ENCODE assay signal across 9 cellular contexts in the genomic region with DNA sequence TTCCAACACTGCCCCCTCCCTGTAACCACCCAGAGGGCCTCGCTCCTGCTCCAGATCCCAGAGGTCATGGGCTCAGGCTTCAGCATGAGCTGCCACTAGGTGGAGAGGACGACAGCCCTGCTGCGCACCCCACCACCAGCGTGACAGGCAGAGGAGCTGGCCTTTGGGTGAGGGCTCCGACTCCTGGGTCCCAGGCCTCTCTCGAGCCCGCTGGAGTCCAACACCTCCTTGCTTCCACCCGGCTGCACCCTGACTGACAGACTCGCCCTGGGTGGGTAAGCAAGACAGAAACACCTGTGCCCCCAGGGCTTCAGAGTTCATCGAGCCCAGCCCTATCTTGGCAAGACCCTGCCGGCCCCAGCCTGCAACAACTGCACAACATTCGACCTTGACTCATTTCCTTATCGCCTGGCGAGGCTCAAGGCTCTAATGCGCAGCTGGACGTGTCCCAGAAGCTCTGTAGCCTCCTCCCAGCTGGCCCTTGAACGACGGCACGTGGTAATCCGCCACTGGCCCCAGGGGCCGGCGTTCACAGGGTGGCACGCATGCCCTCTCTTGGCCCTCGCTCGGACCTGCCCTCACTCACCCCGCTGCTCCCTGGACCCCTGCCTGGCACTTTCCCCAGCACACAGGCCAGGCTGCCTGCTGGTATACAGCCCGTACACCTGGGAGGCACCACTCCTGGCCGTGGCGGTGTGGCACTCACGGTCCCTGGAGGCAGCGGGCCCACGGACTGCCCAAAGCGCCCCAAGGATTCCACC. TPM values are rescaled to one million over a fixed set of nuclear protein-coding genes. Genes with fewer than 3 reads are reported as not detected.
A peak's percentile ranks its signal among the peaks of the same experiment; 100 is the strongest.
DNase-seq lines count a peak whose midpoint lies in the region; ATAC-seq, FAIRE-seq and TF ChIP-seq lines count a peak whose summit lies in the region.
"Had no signal": no experiment of that assay in that cellular context is flagged by ENCODE, and none has a peak within 500 bp of the region (broad histone marks: within the 10 kb centered on the region; RNA-seq: fewer than 3 reads in every experiment).

No MANE protein-coding gene starts in this region.

- H3K79me1 ChIP-seq in IMR-90 (ENCODE audit: low read depth in 1 of 2, low read length in 2 of 2) (peaks cover 34 to 73% of the 10 kb centered on the region in 2 experiments), mesendoderm (ENCODE audit: low read length) (no peaks in the 10 kb centered on the region)

- peaks cover 17% of the 10 kb centered on the region for H4K20me1 ChIP-seq in IMR-90 (ENCODE audit: insufficient read depth, low read length)
- peaks cover 3% of the 10 kb centered on the region for H4K20me1 ChIP-seq in hepatocyte (ENCODE audit: insufficient read depth, poor library complexity, severe bottlenecking)

- no peak overlapping the region for H4K5ac ChIP-seq in IMR-90 (ENCODE audit: low read depth, low read length)
- H4K5ac ChIP-seq in mesendoderm (ENCODE audit: low read length) = no peak overlapping the region

- in situ Hi-C loops in IMR-90 (cut with MboI; ENCODE audit: low sequenced_read_pairs) = no loop called here

- H3K4me3 ChIP-seq in A549 = no peak overlapping the region
- no peak overlapping the region for H3K4me3 ChIP-seq in IMR-90 (ENCODE audit: insufficient read depth, low read depth, low read length)
- H3K4me3 ChIP-seq in choroid plexus epithelial cell (ENCODE audit: low read depth, low read length) = no peak overlapping the region
- H3K4me3 ChIP-seq in mesendoderm (ENCODE audit: low read length) = no peak overlapping the region
- H3K4me3 ChIP-seq in hepatocyte = no peak overlapping the region

- H3K56ac ChIP-seq in IMR-90 (ENCODE audit: extremely low read depth, insufficient read depth, low read length) (no peak overlapping the region), mesendoderm (ENCODE audit: low read length) (no peak overlapping the region)

- intact Hi-C loops in IMR-90 (cut with micrococcal nuclease) = no loop called here

- H2AK5ac ChIP-seq in IMR-90 (ENCODE audit: low read depth, low read length) (no peak overlapping the region), mesendoderm (ENCODE audit: low read length) (no peak overlapping the region)

- no peak overlapping the region for H3K14ac ChIP-seq in IMR-90 (replicated peaks; ENCODE audit: low read depth, low read length)

- H3K4me2 ChIP-seq in A549 = no peak overlapping the region
- no peak overlapping the region for H3K4me2 ChIP-seq in IMR-90 (ENCODE audit: low read depth, low read length)
- H3K4me2 ChIP-seq in mesendoderm (ENCODE audit: low read length) = no peak overlapping the region
- H3K4me2 ChIP-seq in hepatocyte = no peak overlapping the region

- H2BK5ac ChIP-seq in IMR-90 (ENCODE audit: low read depth, low read length, poor library complexity, severe bottlenecking) = no peak overlapping the region
- H2BK5ac ChIP-seq in mesendoderm (ENCODE audit: low read length) = no peak overlapping the region

- CTCF ChIA-PET in A549 (lab: Yijun Ruan, JAX) (interaction anchor here (0.7 to 18.6 kb wide), 13 partner anchors 7 to 371 kb away, joined by 3 to 522 read pairs (median 5); no protein-coding TSS in a partner anchor), IMR-90 (lab: Yijun Ruan, JAX) (no interaction called here)

- H3K36me3 ChIP-seq in IMR-90 (ENCODE audit: control insufficient read depth, insufficient read depth, low read length) (peaks cover 55% of the 10 kb centered on the region), mesendoderm (ENCODE audit: control insufficient read depth, insufficient read depth, low read length) (no peaks in the 10 kb centered on the region), hepatocyte (replicated peaks; ENCODE audit: insufficient read depth, low read depth) (no peaks in the 10 kb centered on the region)

- H4K8ac ChIP-seq in IMR-90 (ENCODE audit: low read depth in 2 of 2, low read length in 2 of 2) (no peak overlapping the region), mesendoderm (ENCODE audit: low read depth, low read length) (no peak overlapping the region)

- H3K23ac ChIP-seq in IMR-90 (ENCODE audit: low read depth, low read length) (no peak overlapping the region), mesendoderm (ENCODE audit: low read length) (no peak overlapping the region)

- no peak for FAIRE-seq in A549 (lab: Jason Lieb, UNC)

- H3K79me2 ChIP-seq in mesendoderm (ENCODE audit: control insufficient read depth, insufficient read depth, low read length) (no peaks in the 10 kb centered on the region), hepatocyte (peaks cover 35% of the 10 kb centered on the region)

- H2BK15ac ChIP-seq in IMR-90 (ENCODE audit: low read depth, low read length) (no peak overlapping the region), mesendoderm (replicated peaks; ENCODE audit: low read depth) (no peak overlapping the region)

- no peak for TF ChIP-seq EP300 in A549 (IDR thresholded peaks at IDR 0.05)

- H3K4me1 ChIP-seq in A549 (peaks cover 10% of the 10 kb centered on the region; the same call in 1 of the 3 replicates), IMR-90 (ENCODE audit: control insufficient read depth, insufficient read depth, low read length) (peaks cover 18% of the 10 kb centered on the region), mesendoderm (ENCODE audit: control insufficient read depth, low read depth, low read length) (peaks cover 6% of the 10 kb centered on the region), hepatocyte (ENCODE audit: insufficient read depth) (peaks cover 32% of the 10 kb centered on the region)

- TF ChIP-seq CTCF in A549 (IDR thresholded peaks at IDR 0.05) (peak; percentile 21; the same call in 1 of the 3 replicates), IMR-90 (conservative IDR thresholded peaks at IDR 0.05; ENCODE audit: low read depth, low read length) (peak; percentile 11; the same call in 1 of the 2 replicates), choroid plexus epithelial cell (conservative IDR thresholded peaks at IDR 0.05; ENCODE audit: low read depth, low read length) (peak; percentile 33), hepatocyte (IDR thresholded peaks at IDR 0.05; ENCODE audit: poor library complexity) (no peak)

- no peak overlapping the region for H2BK120ac ChIP-seq in IMR-90 (ENCODE audit: low read depth, low read length)
- no peak overlapping the region for H2BK120ac ChIP-seq in mesendoderm (ENCODE audit: low read depth, low read length)

- no peak overlapping the region for H4K91ac ChIP-seq in IMR-90 (ENCODE audit: insufficient read depth, low read depth, low read length)

- WGBS in A549 (ENCODE audit: missing lambda C conversion rate) = 82% methylated on average over 23 of the region's 33 CpGs
- WGBS in IMR-90 (ENCODE audit: extremely low coverage in 2 of 2, insufficient read length in 1 of 2), 2 experiments = 90% methylated on average over 17 of the region's 33 CpGs; no CpG with 5 or more reads in 1 of the 2 experiments
- no CpG with 5 or more reads among the region's 33 CpGs for WGBS in mesendoderm (ENCODE audit: extremely low coverage, insufficient coverage, low lambda C conversion rate)
- 90% methylated on average over 29 of the region's 33 CpGs for WGBS in hepatocyte (ENCODE audit: low lambda C conversion rate, missing lambda C conversion rate)

- no peak overlapping the region for H3K9ac ChIP-seq in IMR-90 (ENCODE audit: low read depth, low read length)
- H3K9ac ChIP-seq in mesendoderm (ENCODE audit: low read length) = no peak overlapping the region

- H2AFZ ChIP-seq in IMR-90 (replicated peaks; ENCODE audit: low read length, poor library complexity) (no peak overlapping the region), hepatocyte (no peak overlapping the region)

- TF ChIP-seq RAD21 in A549 (conservative IDR thresholded peaks at IDR 0.05 in 1 of 2, IDR thresholded peaks at IDR 0.05 in 1 of 2) = peak; percentile 13 to 48; a peak in 2 of 5 replicates
- no peak for TF ChIP-seq RAD21 in IMR-90 (IDR thresholded peaks at IDR 0.05; ENCODE audit: low read length)

- no peak overlapping the region for H2AK9ac ChIP-seq in IMR-90 (replicated peaks; ENCODE audit: low read depth, low read length, poor library complexity)

- POLR2A ChIA-PET in A549 (lab: Yijun Ruan, JAX) = no interaction called here
- POLR2A ChIA-PET in IMR-90 (lab: Charles Lee; ENCODE audit: unreplicated experiment) = no interaction called here

- no peaks in the 10 kb centered on the region; the same call in 1 of the 2 replicates for H3K9me1 ChIP-seq in IMR-90 (ENCODE audit: insufficient read depth, low read length)

- H3K27ac ChIP-seq in A549 (no peak overlapping the region), IMR-90 (ENCODE audit: insufficient read depth, low read length) (no peak overlapping the region), mesendoderm (ENCODE audit: low read depth, low read length) (no peak overlapping the region), hepatocyte (no peak overlapping the region)

- no peak overlapping the region for H2BK20ac ChIP-seq in IMR-90 (ENCODE audit: low read depth, low read length)

- H3K9me3 ChIP-seq in A549 (no peaks in the 10 kb centered on the region), IMR-90 (ENCODE audit: control insufficient read depth, insufficient read depth, low read length) (no peaks in the 10 kb centered on the region), hepatocyte (ENCODE audit: low read depth) (no peaks in the 10 kb centered on the region)

- H3K4ac ChIP-seq in IMR-90 (ENCODE audit: low read depth, low read length) (no peak overlapping the region), mesendoderm (ENCODE audit: low read depth, low read length) (no peak overlapping the region)

- peak; percentile 66 to 83 for ATAC-seq in A549
- no peak for ATAC-seq in IMR-90 (ENCODE audit: low read depth)
- no peak for ATAC-seq in GM21423 (IDR thresholded peaks at IDR 0.05; ENCODE audit: unreplicated experiment)
- no peak for ATAC-seq in HG02588 (IDR thresholded peaks at IDR 0.05; ENCODE audit: unreplicated experiment)

- H3K9me2 ChIP-seq in hepatocyte (replicated peaks; ENCODE audit: insufficient read depth) = no peaks in the 10 kb centered on the region

- BruUV-seq in IMR-90 (replicated peaks; lab: Mats Ljungman, UMichigan) = no TSS peak

- peak; percentile 48 to 62 for DNase-seq in A549 (ENCODE audit: low read depth in 1 of 2, low spot score in 1 of 2)
- no peak for DNase-seq in IMR-90
- DNase-seq in choroid plexus epithelial cell (ENCODE audit: low read depth) = no peak
- peak; percentile 80 for DNase-seq in mesendoderm
- DNase-seq in hepatocyte (ENCODE audit: low spot score) = no peak
- DNase-seq in EL = no peak
- DNase-seq: COR-L47 had no signal

- dilution Hi-C loops in IMR-90 (cut with HindIII; ENCODE audit: low sequenced_read_pairs, unreplicated experiment) = no loop called here

- no peaks in the 10 kb centered on the region for H3K27me3 ChIP-seq in IMR-90 (ENCODE audit: control insufficient read depth, insufficient read depth, low read length)
- H3K27me3 ChIP-seq in mesendoderm (ENCODE audit: insufficient read depth, low read length, poor library complexity) = peaks cover 12% of the 10 kb centered on the region
- H3K27me3 ChIP-seq in hepatocyte = no peaks in the 10 kb centered on the region

- H3K18ac ChIP-seq in IMR-90 (ENCODE audit: low read depth, low read length) (no peak overlapping the region), mesendoderm (ENCODE audit: low read length) (no peak overlapping the region)

- TF ChIP-seq POLR2A in A549 (IDR thresholded peaks at IDR 0.05; ENCODE audit: low read length) (no peak), IMR-90 (IDR thresholded peaks at IDR 0.05; ENCODE audit: low read depth, low read length) (no peak)

RNA-seq across cellular contexts. Expression of gene VPS37B, which starts 28.0 kb away (rescaled TPM):
- 14.4 and 18.6 TPM in 2 replicates for polyA plus RNA-seq in A549 (2011; rRNA removed)
- polyA plus RNA-seq in A549 (2012; cell fraction: cytosol; rRNA removed) = 21.2 and 21.5 TPM in 2 replicates
- polyA plus RNA-seq in A549 (2012; cell fraction: nucleus; rRNA removed) = 27.6 and 29.8 TPM in 2 replicates
- 16.0 to 17.0 TPM (median 16.2 TPM) in 3 replicates for polyA plus RNA-seq in A549 (2017; fragmentation: RNase III; extraction: RNeasy Plus Mini Kit Qiagen cat#74134 plus additional on column Dnase treatment)
- 12.1 and 14.6 TPM in 2 replicates for polyA minus RNA-seq in A549 (2011; rRNA and poly(A)+ RNA removed)
- total RNA-seq in IMR-90 (2012; rRNA removed) = 8.6 and 13.9 TPM in 2 replicates
- 25.7 and 29.9 TPM in 2 replicates for polyA plus RNA-seq in IMR-90 (2012; rRNA removed)
- 30.2 and 32.2 TPM in 2 replicates for polyA plus RNA-seq in IMR-90 (2012; cell fraction: cytosol; rRNA removed)
- 46.1 and 46.4 TPM in 2 replicates for polyA plus RNA-seq in IMR-90 (2012; cell fraction: nucleus; rRNA removed; ENCODE audit: low replicate concordance)
- polyA plus RNA-seq in mesendoderm (2013, experiment 1 of 2) = 8.6 TPM
- polyA plus RNA-seq in mesendoderm (2013, experiment 2 of 2) = 8.4 TPM
- 23.5 and 24.7 TPM in 2 replicates for total RNA-seq in hepatocyte
- polyA plus RNA-seq in hepatocyte = 29.0 and 35.3 TPM in 2 replicates

RNA-seq across cellular contexts. Expression of gene HIP1R, which starts 32.6 kb away (rescaled TPM):
- polyA plus RNA-seq in A549 (2011; rRNA removed) (9.0 and 10.3 TPM in 2 replicates), A549 (2017; fragmentation: RNase III; extraction: RNeasy Plus Mini Kit Qiagen cat#74134 plus additional on column Dnase treatment) (9.1 to 11.2 TPM (median 10.6 TPM) in 3 replicates), IMR-90 (2012; rRNA removed) (18.5 and 20.7 TPM in 2 replicates), hepatocyte (31.8 and 33.1 TPM in 2 replicates)
- polyA plus RNA-seq in A549 (2012; cell fraction: cytosol; rRNA removed) = 14.6 and 16.8 TPM in 2 replicates
- 85.5 and 100 TPM in 2 replicates for polyA plus RNA-seq in A549 (2012; cell fraction: nucleus; rRNA removed)
- polyA minus RNA-seq in A549 (2011; rRNA and poly(A)+ RNA removed) = 18.0 and 19.9 TPM in 2 replicates
- total RNA-seq in IMR-90 (2012; rRNA removed) (9.7 and 13.8 TPM in 2 replicates), hepatocyte (36.0 and 44.3 TPM in 2 replicates)
- 9.6 and 10.4 TPM in 2 replicates for polyA plus RNA-seq in IMR-90 (2012; cell fraction: cytosol; rRNA removed)
- polyA plus RNA-seq in IMR-90 (2012; cell fraction: nucleus; rRNA removed; ENCODE audit: low replicate concordance) = 96.7 and 158 TPM in 2 replicates
- polyA plus RNA-seq in mesendoderm (2013, experiment 1 of 2) = 4.4 TPM
- polyA plus RNA-seq in mesendoderm (2013, experiment 2 of 2) = 4.5 TPM

Comparison
In these comparisons a context has a peak if more than half of its experiments do, and no peak if none do; other contexts are left out.
1. ATAC-seq: peak in A549 (2 of 2); none in IMR-90 (single experiment), GM21423 (single experiment) and HG02588 (single experiment).
2. DNase-seq: peak in A549 (2 of 2) and mesendoderm (single experiment); none in IMR-90 (single experiment), choroid plexus epithelial cell (single experiment), hepatocyte (single experiment) and EL (single experiment).